Comparison of ENCODE assay signal across 10 cellular contexts in genomic region chr2:47035615-47036488, GRCh38.
DNase-seq lines count a peak whose midpoint lies in the region; ATAC-seq and TF ChIP-seq lines count a peak whose summit lies in the region.
"Had no signal": no experiment of that assay in that cellular context is flagged by ENCODE, and none has a peak within 500 bp of the region (broad histone marks: within the 10 kb centered on the region; RNA-seq: fewer than 3 reads in every experiment).

No MANE protein-coding gene starts in this region.

- H3K4me2 ChIP-seq in hepatocyte = no peak overlapping the region

- H3K4me3 Mint-ChIP-seq in HFFc6 (no peak overlapping the region), WTC11 (no peak overlapping the region)
- no peak overlapping the region for H3K4me3 Mint-ChIP-seq in stimulated activated effector memory CD8-positive, alpha-beta T cell treated with anti-CD3 and anti-CD28 coated beads, Interleukin-12 subunit alpha, Interleukin-12 subunit beta, amount 100 ng/mL, for 72 hours

- POLR2A ChIA-PET in WTC11 (lab: Charles Lee) = interaction anchor here (0.5 kb wide), 1 partner anchor 30 kb away, joined by 3 read pairs; no protein-coding TSS in a partner anchor

- TF ChIP-seq CTCF in HFFc6 (IDR thresholded peaks at IDR 0.05) (no peak), WTC11 (IDR thresholded peaks at IDR 0.05) (no peak), hepatocyte (IDR thresholded peaks at IDR 0.05; ENCODE audit: poor library complexity) (no peak)

- H3K9me3 ChIP-seq in hepatocyte (ENCODE audit: low read depth) = no peaks in the 10 kb centered on the region

- no peaks in the 10 kb centered on the region for H3K79me2 ChIP-seq in hepatocyte

- no peak for DNase-seq in HFFc6
- DNase-seq in WTC11 (ENCODE audit: low spot score) = no peak
- no peak for DNase-seq in hepatocyte (ENCODE audit: low spot score)
- DNase-seq in stimulated activated effector memory CD8-positive, alpha-beta T cell treated with anti-CD3 and anti-CD28 coated beads, Interleukin-12 subunit alpha, Interleukin-12 subunit beta, amount 100 ng/mL, for 72 hours (ENCODE audit: low spot score in 2 of 2) = no peak
- no peak for DNase-seq in NOMO-1 treated with DMSO at 0.1 percent for 48 hours (lab: John Stamatoyannopoulos, UW; ENCODE audit: unreplicated experiment)
- DNase-seq in NCI-H1092 treated with DMSO at 0.1 percent for 48 hours (lab: John Stamatoyannopoulos, UW) = no peak
- DNase-seq: NCI-H2081 treated with DMSO at 0.1 percent for 48 hours, small intestine had no signal

- peaks cover 44% of the 10 kb centered on the region for H3K4me1 ChIP-seq in hepatocyte (ENCODE audit: insufficient read depth)

- H3K9me3 Mint-ChIP-seq in HFFc6 (no peaks in the 10 kb centered on the region), WTC11 (no peaks in the 10 kb centered on the region)
- H3K9me3 Mint-ChIP-seq in stimulated activated effector memory CD8-positive, alpha-beta T cell treated with anti-CD3 and anti-CD28 coated beads, Interleukin-12 subunit alpha, Interleukin-12 subunit beta, amount 100 ng/mL, for 72 hours = no peaks in the 10 kb centered on the region

- H3K36me3 Mint-ChIP-seq in HFFc6 (ENCODE audit: low read depth) (peaks cover 27% of the 10 kb centered on the region), WTC11 (no peaks in the 10 kb centered on the region)
- H3K36me3 Mint-ChIP-seq in stimulated activated effector memory CD8-positive, alpha-beta T cell treated with anti-CD3 and anti-CD28 coated beads, Interleukin-12 subunit alpha, Interleukin-12 subunit beta, amount 100 ng/mL, for 72 hours = peaks cover 78% of the 10 kb centered on the region

- H3K27ac ChIP-seq in hepatocyte = peak overlapping the region; percentile 94

- H3K27ac Mint-ChIP-seq in HFFc6 (peak overlapping the region; percentile 100), WTC11 (peak overlapping the region; percentile 77)
- peak overlapping the region; percentile 44 for H3K27ac Mint-ChIP-seq in stimulated activated effector memory CD8-positive, alpha-beta T cell treated with anti-CD3 and anti-CD28 coated beads, Interleukin-12 subunit alpha, Interleukin-12 subunit beta, amount 100 ng/mL, for 72 hours

- no peaks in the 10 kb centered on the region for H3K9me2 ChIP-seq in hepatocyte (replicated peaks; ENCODE audit: insufficient read depth)

- H2AFZ ChIP-seq in hepatocyte = no peak overlapping the region

- H3K36me3 ChIP-seq in hepatocyte (replicated peaks; ENCODE audit: insufficient read depth, low read depth) = no peaks in the 10 kb centered on the region

- WGBS in hepatocyte (ENCODE audit: low lambda C conversion rate, missing lambda C conversion rate) = 52% methylated on average over 7 of the region's 7 CpGs

- no peaks in the 10 kb centered on the region for H4K20me1 ChIP-seq in hepatocyte (ENCODE audit: insufficient read depth, poor library complexity, severe bottlenecking)

- H3K27me3 Mint-ChIP-seq in HFFc6 (ENCODE audit: insufficient read depth) = peaks cover 2% of the 10 kb centered on the region
- H3K27me3 Mint-ChIP-seq in WTC11 (ENCODE audit: low read depth) = no peaks in the 10 kb centered on the region

- H3K4me1 Mint-ChIP-seq in HFFc6 (ENCODE audit: low read depth) = peaks cover 62% of the 10 kb centered on the region
- H3K4me1 Mint-ChIP-seq in WTC11 = peaks cover 24% of the 10 kb centered on the region
- H3K4me1 Mint-ChIP-seq in stimulated activated effector memory CD8-positive, alpha-beta T cell treated with anti-CD3 and anti-CD28 coated beads, Interleukin-12 subunit alpha, Interleukin-12 subunit beta, amount 100 ng/mL, for 72 hours = peaks cover 19% of the 10 kb centered on the region

- no peaks in the 10 kb centered on the region for H3K27me3 ChIP-seq in hepatocyte

- ATAC-seq in WTC11 (no peak), HG02970 (IDR thresholded peaks at IDR 0.05; ENCODE audit: low FRiP score, unreplicated experiment) (no peak), HG03378 (IDR thresholded peaks at IDR 0.05; ENCODE audit: unreplicated experiment) (no peak)
- ATAC-seq in stimulated activated effector memory CD8-positive, alpha-beta T cell treated with anti-CD3 and anti-CD28 coated beads, Interleukin-12 subunit alpha, Interleukin-12 subunit beta, amount 100 ng/mL, for 72 hours = no peak

- CTCF ChIA-PET in WTC11 (lab: Charles Lee) = interaction anchor here (0.6 kb wide), 1 partner anchor 18 kb away, joined by 3 read pairs; no protein-coding TSS in a partner anchor

- no peak overlapping the region for H3K4me3 ChIP-seq in hepatocyte

TF ChIP-seq in WTC11, 78 proteins besides CTCF, POLR2A, EP300 and RAD21 (continues in another document):
- TF ChIP-seq JUN (CRISPR knock-in tag; IDR thresholded peaks at IDR 0.05) = no peak
- TF ChIP-seq, protein P1, sequence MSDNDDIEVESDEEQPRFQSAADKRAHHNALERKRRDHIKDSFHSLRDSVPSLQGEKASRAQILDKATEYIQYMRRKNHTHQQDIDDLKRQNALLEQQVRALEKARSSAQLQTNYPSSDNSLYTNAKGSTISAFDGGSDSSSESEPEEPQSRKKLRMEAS (CRISPR knock-in tag; IDR thresholded peaks at IDR 0.05) = no peak
- no peak for TF ChIP-seq ESRRA (CRISPR knock-in tag; IDR thresholded peaks at IDR 0.05; ENCODE audit: borderline replicate concordance)
- no peak for TF ChIP-seq NR2C2 (CRISPR knock-in tag; IDR thresholded peaks at IDR 0.05)
- TF ChIP-seq ETV6 (CRISPR knock-in tag; IDR thresholded peaks at IDR 0.05) = no peak
- TF ChIP-seq, protein P2, sequence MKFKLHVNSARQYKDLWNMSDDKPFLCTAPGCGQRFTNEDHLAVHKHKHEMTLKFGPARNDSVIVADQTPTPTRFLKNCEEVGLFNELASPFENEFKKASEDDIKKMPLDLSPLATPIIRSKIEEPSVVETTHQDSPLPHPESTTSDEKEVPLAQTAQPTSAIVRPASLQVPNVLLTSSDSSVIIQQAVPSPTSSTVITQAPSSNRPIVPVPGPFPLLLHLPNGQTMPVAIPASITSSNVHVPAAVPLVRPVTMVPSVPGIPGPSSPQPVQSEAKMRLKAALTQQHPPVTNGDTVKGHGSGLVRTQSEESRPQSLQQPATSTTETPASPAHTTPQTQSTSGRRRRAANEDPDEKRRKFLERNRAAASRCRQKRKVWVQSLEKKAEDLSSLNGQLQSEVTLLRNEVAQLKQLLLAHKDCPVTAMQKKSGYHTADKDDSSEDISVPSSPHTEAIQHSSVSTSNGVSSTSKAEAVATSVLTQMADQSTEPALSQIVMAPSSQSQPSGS (CRISPR knock-in tag; IDR thresholded peaks at IDR 0.05; ENCODE audit: borderline replicate concordance, low read depth) = no peak
- TF ChIP-seq, protein P3, sequence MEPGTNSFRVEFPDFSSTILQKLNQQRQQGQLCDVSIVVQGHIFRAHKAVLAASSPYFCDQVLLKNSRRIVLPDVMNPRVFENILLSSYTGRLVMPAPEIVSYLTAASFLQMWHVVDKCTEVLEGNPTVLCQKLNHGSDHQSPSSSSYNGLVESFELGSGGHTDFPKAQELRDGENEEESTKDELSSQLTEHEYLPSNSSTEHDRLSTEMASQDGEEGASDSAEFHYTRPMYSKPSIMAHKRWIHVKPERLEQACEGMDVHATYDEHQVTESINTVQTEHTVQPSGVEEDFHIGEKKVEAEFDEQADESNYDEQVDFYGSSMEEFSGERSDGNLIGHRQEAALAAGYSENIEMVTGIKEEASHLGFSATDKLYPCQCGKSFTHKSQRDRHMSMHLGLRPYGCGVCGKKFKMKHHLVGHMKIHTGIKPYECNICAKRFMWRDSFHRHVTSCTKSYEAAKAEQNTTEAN (CRISPR knock-in tag; IDR thresholded peaks at IDR 0.05) = no peak
- TF ChIP-seq FOXK1 (CRISPR knock-in tag; IDR thresholded peaks at IDR 0.05) = no peak
- TF ChIP-seq ZBTB21 (CRISPR knock-in tag; IDR thresholded peaks at IDR 0.05; ENCODE audit: borderline replicate concordance) = no peak
- TF ChIP-seq, protein P4, sequence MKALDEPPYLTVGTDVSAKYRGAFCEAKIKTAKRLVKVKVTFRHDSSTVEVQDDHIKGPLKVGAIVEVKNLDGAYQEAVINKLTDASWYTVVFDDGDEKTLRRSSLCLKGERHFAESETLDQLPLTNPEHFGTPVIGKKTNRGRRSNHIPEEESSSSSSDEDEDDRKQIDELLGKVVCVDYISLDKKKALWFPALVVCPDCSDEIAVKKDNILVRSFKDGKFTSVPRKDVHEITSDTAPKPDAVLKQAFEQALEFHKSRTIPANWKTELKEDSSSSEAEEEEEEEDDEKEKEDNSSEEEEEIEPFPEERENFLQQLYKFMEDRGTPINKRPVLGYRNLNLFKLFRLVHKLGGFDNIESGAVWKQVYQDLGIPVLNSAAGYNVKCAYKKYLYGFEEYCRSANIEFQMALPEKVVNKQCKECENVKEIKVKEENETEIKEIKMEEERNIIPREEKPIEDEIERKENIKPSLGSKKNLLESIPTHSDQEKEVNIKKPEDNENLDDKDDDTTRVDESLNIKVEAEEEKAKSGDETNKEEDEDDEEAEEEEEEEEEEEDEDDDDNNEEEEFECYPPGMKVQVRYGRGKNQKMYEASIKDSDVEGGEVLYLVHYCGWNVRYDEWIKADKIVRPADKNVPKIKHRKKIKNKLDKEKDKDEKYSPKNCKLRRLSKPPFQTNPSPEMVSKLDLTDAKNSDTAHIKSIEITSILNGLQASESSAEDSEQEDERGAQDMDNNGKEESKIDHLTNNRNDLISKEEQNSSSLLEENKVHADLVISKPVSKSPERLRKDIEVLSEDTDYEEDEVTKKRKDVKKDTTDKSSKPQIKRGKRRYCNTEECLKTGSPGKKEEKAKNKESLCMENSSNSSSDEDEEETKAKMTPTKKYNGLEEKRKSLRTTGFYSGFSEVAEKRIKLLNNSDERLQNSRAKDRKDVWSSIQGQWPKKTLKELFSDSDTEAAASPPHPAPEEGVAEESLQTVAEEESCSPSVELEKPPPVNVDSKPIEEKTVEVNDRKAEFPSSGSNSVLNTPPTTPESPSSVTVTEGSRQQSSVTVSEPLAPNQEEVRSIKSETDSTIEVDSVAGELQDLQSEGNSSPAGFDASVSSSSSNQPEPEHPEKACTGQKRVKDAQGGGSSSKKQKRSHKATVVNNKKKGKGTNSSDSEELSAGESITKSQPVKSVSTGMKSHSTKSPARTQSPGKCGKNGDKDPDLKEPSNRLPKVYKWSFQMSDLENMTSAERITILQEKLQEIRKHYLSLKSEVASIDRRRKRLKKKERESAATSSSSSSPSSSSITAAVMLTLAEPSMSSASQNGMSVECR (CRISPR knock-in tag; IDR thresholded peaks at IDR 0.05; ENCODE audit: borderline replicate concordance) = no peak
- no peak for TF ChIP-seq ZNF138 (CRISPR knock-in tag; conservative IDR thresholded peaks at IDR 0.05)
- TF ChIP-seq, protein P5, sequence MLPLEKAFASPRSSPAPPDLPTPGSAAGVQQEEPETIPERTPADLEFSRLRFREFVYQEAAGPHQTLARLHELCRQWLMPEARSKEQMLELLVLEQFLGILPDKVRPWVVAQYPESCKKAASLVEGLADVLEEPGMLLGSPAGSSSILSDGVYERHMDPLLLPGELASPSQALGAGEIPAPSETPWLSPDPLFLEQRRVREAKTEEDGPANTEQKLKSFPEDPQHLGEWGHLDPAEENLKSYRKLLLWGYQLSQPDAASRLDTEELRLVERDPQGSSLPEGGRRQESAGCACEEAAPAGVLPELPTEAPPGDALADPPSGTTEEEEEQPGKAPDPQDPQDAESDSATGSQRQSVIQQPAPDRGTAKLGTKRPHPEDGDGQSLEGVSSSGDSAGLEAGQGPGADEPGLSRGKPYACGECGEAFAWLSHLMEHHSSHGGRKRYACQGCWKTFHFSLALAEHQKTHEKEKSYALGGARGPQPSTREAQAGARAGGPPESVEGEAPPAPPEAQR (CRISPR knock-in tag; IDR thresholded peaks at IDR 0.05) = no peak

Comparison
In these comparisons a context has a peak if more than half of its experiments do, and no peak if none do; other contexts are left out.
1. H3K27ac Mint-ChIP-seq: peak in every context shown above with its lines; median percentile 100 in HFFc6; 77 in WTC11; 44 in stimulated activated effector memory CD8-positive, alpha-beta T cell treated with anti-CD3 and anti-CD28 coated beads, Interleukin-12 subunit alpha, Interleukin-12 subunit beta, amount 100 ng/mL, for 72 hours.